In genomic region chr21:35138665-35139381, GRCh38 we compare ENCODE assay signal across 8 cellular contexts.
DNase-seq lines count a peak whose midpoint lies in the region; TF ChIP-seq lines count a peak whose summit lies in the region.

No MANE protein-coding gene starts in this region.

- H3K4me1 ChIP-seq in tibial nerve = peaks cover 0 to 7% (median 0%) of the 10 kb centered on the region in 4 donors

- no peaks in the 10 kb centered on the region for H3K27me3 Mint-ChIP-seq in HFFc6 (ENCODE audit: insufficient read depth)

- H3K4me1 Mint-ChIP-seq in HFFc6 (ENCODE audit: low read depth) = peaks cover 63% of the 10 kb centered on the region

- no peaks in the 10 kb centered on the region for H3K27me3 ChIP-seq in tibial nerve

- no peak for TF ChIP-seq CTCF in HFFc6 (IDR thresholded peaks at IDR 0.05)
- no peak for TF ChIP-seq CTCF in tibial nerve (IDR thresholded peaks at IDR 0.05)

- no peak for TF ChIP-seq EP300 in tibial nerve (IDR thresholded peaks at IDR 0.05)

- DNase-seq in HFFc6 (peak; percentile 57), NCI-H1092 treated with DMSO at 0.1 percent for 48 hours (lab: John Stamatoyannopoulos, UW) (no peak), retina (no peak), tibial nerve (ENCODE audit: low spot score in 2 of 2) (no peak), NOMO-1 treated with DMSO at 0.1 percent for 48 hours (lab: John Stamatoyannopoulos, UW; ENCODE audit: unreplicated experiment) (no peak)
- peak; percentile 44 for DNase-seq in activated CD4-positive, CD25-positive, alpha-beta regulatory T cell treated with anti-CD3 and anti-CD28 coated beads, Interleukin-2, amount 50 U/mL, for 72 hours
- DNase-seq in effector CD8-positive, alpha-beta T cell (lab: John Stamatoyannopoulos, UW) = peak; percentile 14
- peak; percentile 49 for DNase-seq in stimulated activated CD8-positive, alpha-beta memory T cell treated with anti-CD3 and anti-CD28 coated beads, Interleukin-12 subunit alpha, Interleukin-12 subunit beta, amount 100 ng/mL, for 24 hours (ENCODE audit: extremely low read depth)

- TF ChIP-seq POLR2A in tibial nerve (IDR thresholded peaks at IDR 0.05) = no peak

- WGBS in tibial nerve, 2 donors = 70 to 74% methylated on average over 12 of the region's 12 CpGs

- no peaks in the 10 kb centered on the region for H3K36me3 Mint-ChIP-seq in HFFc6 (ENCODE audit: low read depth)

- no peaks in the 10 kb centered on the region for H3K9me3 Mint-ChIP-seq in HFFc6

- H3K36me3 ChIP-seq in tibial nerve = no peaks in the 10 kb centered on the region

- H3K27ac Mint-ChIP-seq in HFFc6 = peak overlapping the region; percentile 67

- H3K9me3 ChIP-seq in tibial nerve = no peaks in the 10 kb centered on the region

- no peak overlapping the region for H3K4me3 ChIP-seq in tibial nerve

- peak overlapping the region; percentile 51 for H3K4me3 Mint-ChIP-seq in HFFc6

- no peak overlapping the region for H3K27ac ChIP-seq in tibial nerve

Comparison
In these comparisons a context has a peak if more than half of its experiments do, and no peak if none do; other contexts are left out.
1. DNase-seq: peak in HFFc6 (single experiment), activated CD4-positive, CD25-positive, alpha-beta regulatory T cell treated with anti-CD3 and anti-CD28 coated beads, Interleukin-2, amount 50 U/mL, for 72 hours (single experiment), effector CD8-positive, alpha-beta T cell (single experiment) and stimulated activated CD8-positive, alpha-beta memory T cell treated with anti-CD3 and anti-CD28 coated beads, Interleukin-12 subunit alpha, Interleukin-12 subunit beta, amount 100 ng/mL, for 24 hours (single experiment); none in NCI-H1092 treated with DMSO at 0.1 percent for 48 hours (single experiment), retina (single experiment), tibial nerve (0 of 2) and NOMO-1 treated with DMSO at 0.1 percent for 48 hours (single experiment).